21 cellular contexts compared by ENCODE assay signal in the genomic region with DNA sequence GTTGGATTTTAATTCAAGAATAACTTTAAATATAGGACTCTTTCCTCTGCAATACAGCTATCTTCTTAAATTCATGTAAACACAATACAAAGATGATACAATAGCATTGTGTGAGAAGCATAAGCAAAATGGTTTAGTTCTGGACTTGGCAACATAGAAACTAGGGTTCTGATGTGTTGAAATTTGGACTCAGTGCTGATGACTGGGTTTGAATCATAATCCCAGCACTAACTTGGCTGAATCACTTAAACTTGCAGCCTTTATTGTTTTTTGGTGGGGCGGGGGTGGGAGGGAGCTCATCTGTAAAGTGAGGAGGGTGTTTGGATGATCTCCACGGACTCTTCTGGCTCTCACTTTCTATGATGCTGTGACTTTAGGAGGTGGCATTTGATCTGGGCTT.
DNase-seq lines count a peak whose midpoint lies in the region; ATAC-seq and TF ChIP-seq lines count a peak whose summit lies in the region.
"Had no signal": no experiment of that assay in that cellular context is flagged by ENCODE, and none has a peak within 500 bp of the region (broad histone marks: within the 10 kb centered on the region; RNA-seq: fewer than 3 reads in every experiment).

No MANE protein-coding gene starts in this region.

- no peak overlapping the region for H3K4me3 Mint-ChIP-seq in activated T-cell treated with anti-CD3 and anti-CD28 coated beads, Interleukin-2, amount 50 U/mL, for 4 hours
- no peak overlapping the region for H3K4me3 Mint-ChIP-seq in stimulated activated naive CD8-positive, alpha-beta T cell treated with anti-CD3 and anti-CD28 coated beads, Interleukin-15, amount 100 ng/mL, for 72 hours
- H3K4me3 Mint-ChIP-seq: activated naive CD8-positive, alpha-beta T cell treated with anti-CD3 and anti-CD28 coated beads, Interleukin-2, amount 10 ng/mL, durations not matched to agents 7 days and 5 days; activated T-helper 1 cell treated with anti-CD3 and anti-CD28 coated beads, Interleukin-12 subunit alpha, Interleukin-12 subunit beta, Interleukin-2, Interleukin-4 antibody, amounts not matched to agents 30 ng/mL and 10 ng/mL and 1 ng/mL, durations not matched to agents 14 hours and 24 hours and 36 hours; CD8-positive, alpha-beta memory T cell; mesothelial cell of epicardium; stimulated activated effector memory CD8-positive, alpha-beta T cell treated with anti-CD3 and anti-CD28 coated beads, Interleukin-12 subunit alpha, Interleukin-12 subunit beta, amount 100 ng/mL, for 72 hours had no signal

- no peaks in the 10 kb centered on the region for H3K9me3 ChIP-seq in cardiac muscle cell (ENCODE audit: low read depth)
- H3K9me3 ChIP-seq in left ventricle myocardium inferior (replicated peaks): no peaks in the 10 kb centered on the region
- H3K9me3 ChIP-seq in thyroid gland: no peaks in the 10 kb centered on the region
- H3K9me3 ChIP-seq: psoas muscle, tibial artery had no signal

- DNase-seq in cardiac muscle cell (ENCODE audit: low read depth in 1 of 2, low spot score in 1 of 2) (no peak), left ventricle myocardium inferior (no peak), RWPE1 (ENCODE audit: low spot score) (peak; percentile 32), fibroblast of mammary gland (ENCODE audit: low read depth) (peak; percentile 93), stromal cell of bone marrow (ENCODE audit: low read depth) (peak; percentile 89), thyroid gland (no peak)
- DNase-seq in activated T-cell treated with anti-CD3 and anti-CD28 coated beads, Interleukin-2, amount 50 U/mL, for 4 hours: no peak
- no peak for DNase-seq in stimulated activated naive CD8-positive, alpha-beta T cell treated with anti-CD3 and anti-CD28 coated beads, Interleukin-15, amount 100 ng/mL, for 72 hours
- DNase-seq: activated naive CD8-positive, alpha-beta T cell treated with anti-CD3 and anti-CD28 coated beads, Interleukin-2, amount 10 ng/mL, durations not matched to agents 7 days and 5 days; CD8-positive, alpha-beta memory T cell; central memory CD4-positive, alpha-beta T cell; DMS79 treated with DMSO at 0.1 percent for 48 hours; kidney glomerular epithelial cell; NCI-H2029 treated with DMSO at 0.1 percent for 48 hours; NCI-H446; psoas muscle; tibial artery had no signal

- H3K27ac Mint-ChIP-seq in stimulated activated naive CD8-positive, alpha-beta T cell treated with anti-CD3 and anti-CD28 coated beads, Interleukin-15, amount 100 ng/mL, for 72 hours: no peak overlapping the region
- H3K27ac Mint-ChIP-seq: activated naive CD8-positive, alpha-beta T cell treated with anti-CD3 and anti-CD28 coated beads, Interleukin-2, amount 10 ng/mL, durations not matched to agents 7 days and 5 days; activated T-helper 1 cell treated with anti-CD3 and anti-CD28 coated beads, Interleukin-12 subunit alpha, Interleukin-12 subunit beta, Interleukin-2, Interleukin-4 antibody, amounts not matched to agents 30 ng/mL and 10 ng/mL and 1 ng/mL, durations not matched to agents 14 hours and 24 hours and 36 hours; CD8-positive, alpha-beta memory T cell; mesothelial cell of epicardium; stimulated activated effector memory CD8-positive, alpha-beta T cell treated with anti-CD3 and anti-CD28 coated beads, Interleukin-12 subunit alpha, Interleukin-12 subunit beta, amount 100 ng/mL, for 72 hours had no signal

- CTCF ChIA-PET in RWPE1 (lab: Yijun Ruan, JAX): interaction anchor here (0.6 kb wide), 1 partner anchor 98 kb away, joined by 6 read pairs; no protein-coding TSS in a partner anchor

- TF ChIP-seq CTCF in cardiac muscle cell (IDR thresholded peaks at IDR 0.05; ENCODE audit: low read depth, low read length) (no peak), left ventricle myocardium inferior (IDR thresholded peaks at IDR 0.05; ENCODE audit: borderline replicate concordance) (no peak), RWPE1 (conservative IDR thresholded peaks at IDR 0.05; ENCODE audit: low read depth) (no peak), fibroblast of mammary gland (conservative IDR thresholded peaks at IDR 0.05; ENCODE audit: control insufficient read depth, insufficient read depth, low read depth, low read length) (no peak), thyroid gland (IDR thresholded peaks at IDR 0.05) (no peak)

- H3K27me3 ChIP-seq in cardiac muscle cell (no peaks in the 10 kb centered on the region), left ventricle myocardium inferior (ENCODE audit: low read depth) (no peaks in the 10 kb centered on the region), thyroid gland (no peaks in the 10 kb centered on the region)
- H3K27me3 ChIP-seq: tibial artery had no signal

- H3K4me1 ChIP-seq in cardiac muscle cell (ENCODE audit: low read depth): peaks cover 26% of the 10 kb centered on the region
- peaks cover 28% of the 10 kb centered on the region for H3K4me1 ChIP-seq in left ventricle myocardium inferior
- no peaks in the 10 kb centered on the region for H3K4me1 ChIP-seq in thyroid gland

- no peak for TF ChIP-seq POLR2A in thyroid gland (IDR thresholded peaks at IDR 0.05)

- intact Hi-C loops in left ventricle myocardium inferior (cut with micrococcal nuclease) (no loop called here), thyroid gland (cut with DNase I) (no loop called here)

- no peaks in the 10 kb centered on the region for H3K27me3 Mint-ChIP-seq in activated T-cell treated with anti-CD3 and anti-CD28 coated beads, Interleukin-2, amount 50 U/mL, for 4 hours (ENCODE audit: low read depth)
- no peaks in the 10 kb centered on the region for H3K27me3 Mint-ChIP-seq in stimulated activated naive CD8-positive, alpha-beta T cell treated with anti-CD3 and anti-CD28 coated beads, Interleukin-15, amount 100 ng/mL, for 72 hours

- no peaks in the 10 kb centered on the region for H3K36me3 ChIP-seq in cardiac muscle cell
- H3K36me3 ChIP-seq in left ventricle myocardium inferior: no peaks in the 10 kb centered on the region
- H3K36me3 ChIP-seq in thyroid gland: no peaks in the 10 kb centered on the region
- H3K36me3 ChIP-seq: tibial artery had no signal

- POLR2A ChIA-PET in RWPE1 (lab: Yijun Ruan, JAX; ENCODE audit: low non-redundant PET): no interaction called here

- peaks cover 2% of the 10 kb centered on the region for H3K36me3 Mint-ChIP-seq in activated T-cell treated with anti-CD3 and anti-CD28 coated beads, Interleukin-2, amount 50 U/mL, for 4 hours (ENCODE audit: insufficient read depth)
- H3K36me3 Mint-ChIP-seq: activated naive CD8-positive, alpha-beta T cell treated with anti-CD3 and anti-CD28 coated beads, Interleukin-2, amount 10 ng/mL, durations not matched to agents 7 days and 5 days; CD8-positive, alpha-beta memory T cell; stimulated activated effector memory CD8-positive, alpha-beta T cell treated with anti-CD3 and anti-CD28 coated beads, Interleukin-12 subunit alpha, Interleukin-12 subunit beta, amount 100 ng/mL, for 72 hours had no signal

- WGBS in thyroid gland, 2 donors: 76 to 87% methylated on average over 2 of the region's 2 CpGs

- ATAC-seq in activated T-cell treated with anti-CD3 and anti-CD28 coated beads, Interleukin-2, amount 50 U/mL, for 4 hours: no peak
- no peak for ATAC-seq in stimulated activated naive CD8-positive, alpha-beta T cell treated with anti-CD3 and anti-CD28 coated beads, Interleukin-15, amount 100 ng/mL, for 72 hours
- ATAC-seq: K562; stimulated activated effector memory CD8-positive, alpha-beta T cell treated with anti-CD3 and anti-CD28 coated beads, Interleukin-12 subunit alpha, Interleukin-12 subunit beta, amount 100 ng/mL, for 72 hours had no signal

- no peak overlapping the region for H3K4me3 ChIP-seq in cardiac muscle cell
- H3K4me3 ChIP-seq in left ventricle myocardium inferior: no peak overlapping the region
- no peak overlapping the region for H3K4me3 ChIP-seq in fibroblast of mammary gland (ENCODE audit: control insufficient read depth, low read depth, low read length)
- H3K4me3 ChIP-seq in thyroid gland (replicated peaks in 1 of 3): no peak overlapping the region
- H3K4me3 ChIP-seq: K562, psoas muscle, tibial artery had no signal

- no peaks in the 10 kb centered on the region for H3K9me3 Mint-ChIP-seq in activated T-cell treated with anti-CD3 and anti-CD28 coated beads, Interleukin-2, amount 50 U/mL, for 4 hours
- no peaks in the 10 kb centered on the region for H3K9me3 Mint-ChIP-seq in stimulated activated naive CD8-positive, alpha-beta T cell treated with anti-CD3 and anti-CD28 coated beads, Interleukin-15, amount 100 ng/mL, for 72 hours
- H3K9me3 Mint-ChIP-seq: activated naive CD8-positive, alpha-beta T cell treated with anti-CD3 and anti-CD28 coated beads, Interleukin-2, amount 10 ng/mL, durations not matched to agents 7 days and 5 days; activated T-helper 1 cell treated with anti-CD3 and anti-CD28 coated beads, Interleukin-12 subunit alpha, Interleukin-12 subunit beta, Interleukin-2, Interleukin-4 antibody, amounts not matched to agents 30 ng/mL and 10 ng/mL and 1 ng/mL, durations not matched to agents 14 hours and 24 hours and 36 hours; CD8-positive, alpha-beta memory T cell; mesothelial cell of epicardium; stimulated activated effector memory CD8-positive, alpha-beta T cell treated with anti-CD3 and anti-CD28 coated beads, Interleukin-12 subunit alpha, Interleukin-12 subunit beta, amount 100 ng/mL, for 72 hours had no signal

- H3K27ac ChIP-seq in cardiac muscle cell (peak overlapping the region; percentile 57), left ventricle myocardium inferior (replicated peaks) (no peak overlapping the region), RWPE1 (no peak overlapping the region), thyroid gland (no peak overlapping the region)
- H3K27ac ChIP-seq: psoas muscle had no signal

- H3K4me1 Mint-ChIP-seq in activated T-cell treated with anti-CD3 and anti-CD28 coated beads, Interleukin-2, amount 50 U/mL, for 4 hours (ENCODE audit: low read depth): no peaks in the 10 kb centered on the region
- no peaks in the 10 kb centered on the region for H3K4me1 Mint-ChIP-seq in stimulated activated naive CD8-positive, alpha-beta T cell treated with anti-CD3 and anti-CD28 coated beads, Interleukin-15, amount 100 ng/mL, for 72 hours
- H3K4me1 Mint-ChIP-seq: activated naive CD8-positive, alpha-beta T cell treated with anti-CD3 and anti-CD28 coated beads, Interleukin-2, amount 10 ng/mL, durations not matched to agents 7 days and 5 days; CD8-positive, alpha-beta memory T cell; stimulated activated effector memory CD8-positive, alpha-beta T cell treated with anti-CD3 and anti-CD28 coated beads, Interleukin-12 subunit alpha, Interleukin-12 subunit beta, amount 100 ng/mL, for 72 hours had no signal

Comparison
In these comparisons a context has a peak if more than half of its experiments do, and no peak if none do; other contexts are left out.
1. DNase-seq: peak in RWPE1 (single experiment), fibroblast of mammary gland (single experiment) and stromal cell of bone marrow (single experiment); none in cardiac muscle cell (0 of 2), left ventricle myocardium inferior (single experiment), activated T-cell treated with anti-CD3 and anti-CD28 coated beads, Interleukin-2, amount 50 U/mL, for 4 hours (single experiment), stimulated activated naive CD8-positive, alpha-beta T cell treated with anti-CD3 and anti-CD28 coated beads, Interleukin-15, amount 100 ng/mL, for 72 hours (0 of 2) and thyroid gland (0 of 2).